ENCODE assay signal across 23 cellular contexts in the genomic region with DNA sequence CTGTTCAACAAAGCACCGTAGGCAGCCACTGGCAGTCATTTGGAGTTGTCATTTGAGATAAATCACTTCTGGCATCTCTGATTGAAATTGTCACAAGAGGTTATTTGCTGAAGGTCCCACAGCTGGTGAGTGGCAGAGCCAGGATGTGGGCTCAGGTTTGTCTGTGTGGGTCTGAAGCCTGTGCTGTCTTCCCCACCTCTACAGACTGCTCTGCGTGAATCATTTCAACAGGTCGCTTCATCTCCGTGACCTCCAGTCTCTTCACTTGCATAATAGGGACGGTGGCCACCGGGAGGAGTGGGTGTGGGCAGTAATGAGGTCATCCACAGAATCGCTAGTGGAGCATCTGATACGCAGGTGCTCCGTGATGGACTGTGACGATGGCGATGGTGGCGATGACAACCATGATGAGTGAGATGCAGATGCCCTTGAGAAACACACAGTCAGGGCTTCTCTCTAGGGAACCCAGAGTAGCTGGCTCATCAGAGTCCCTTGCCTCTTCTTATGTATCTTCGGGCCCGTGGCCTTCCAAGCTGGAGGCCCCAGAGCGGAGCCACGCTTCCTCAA.
"Had no signal": no experiment of that assay in that cellular context is flagged by ENCODE, and none has a peak within 500 bp of the region (broad histone marks: within the 10 kb centered on the region; RNA-seq: fewer than 3 reads in every experiment).

No MANE protein-coding gene starts in this region.

- H3K36me3 Mint-ChIP-seq: activated CD4-positive, alpha-beta memory T cell treated with anti-CD3 and anti-CD28 coated beads for 36 hours; brain had no signal

- H3K9me3 Mint-ChIP-seq: activated CD4-positive, alpha-beta memory T cell treated with anti-CD3 and anti-CD28 coated beads for 36 hours; activated CD4-positive, alpha-beta T cell treated with anti-CD3 and anti-CD28 coated beads, Interleukin-2, amount 10 ng/mL, durations not matched to agents 24 days and 14 days; activated T-cell treated with anti-CD3 and anti-CD28 coated beads, Interleukin-2, amount 50 U/mL, for 4 hours; T-helper 1 cell treated with Interleukin-12 subunit alpha and Interleukin-12 subunit beta and Interleukin-4 antibody, amounts not matched to agents 30 μg/mL and 1 μg/mL, for 36 hours had no signal

- H3K4me1 Mint-ChIP-seq: activated CD4-positive, alpha-beta T cell treated with anti-CD3 and anti-CD28 coated beads, Interleukin-2, amount 10 ng/mL, durations not matched to agents 24 days and 14 days; brain had no signal

- H3K36me3 ChIP-seq: MG63, Peyer's patch had no signal

- H3K9me3 ChIP-seq: MG63, Peyer's patch had no signal

- H3K9ac ChIP-seq: KMS-11 had no signal

- H3K4me3 Mint-ChIP-seq: activated CD4-positive, alpha-beta memory T cell treated with anti-CD3 and anti-CD28 coated beads for 36 hours; activated CD4-positive, alpha-beta T cell treated with anti-CD3 and anti-CD28 coated beads, Interleukin-2, amount 10 ng/mL, durations not matched to agents 24 days and 14 days; activated naive CD8-positive, alpha-beta T cell; activated T-cell treated with anti-CD3 and anti-CD28 coated beads, Interleukin-2, amount 50 U/mL, for 4 hours; brain; T-helper 1 cell treated with Interleukin-12 subunit alpha and Interleukin-12 subunit beta and Interleukin-4 antibody, amounts not matched to agents 30 μg/mL and 1 μg/mL, for 36 hours had no signal

- ATAC-seq: activated T-cell treated with anti-CD3 and anti-CD28 coated beads, Interleukin-2, amount 50 U/mL, for 4 hours had no signal

- H3K27me3 Mint-ChIP-seq: activated CD4-positive, alpha-beta memory T cell treated with anti-CD3 and anti-CD28 coated beads for 36 hours; activated CD4-positive, alpha-beta T cell treated with anti-CD3 and anti-CD28 coated beads, Interleukin-2, amount 10 ng/mL, durations not matched to agents 24 days and 14 days; activated naive CD8-positive, alpha-beta T cell had no signal

- H3K27ac Mint-ChIP-seq: activated CD4-positive, alpha-beta memory T cell treated with anti-CD3 and anti-CD28 coated beads for 36 hours; activated CD4-positive, alpha-beta T cell treated with anti-CD3 and anti-CD28 coated beads, Interleukin-2, amount 10 ng/mL, durations not matched to agents 24 days and 14 days; activated naive CD8-positive, alpha-beta T cell; brain; T-helper 1 cell treated with Interleukin-12 subunit alpha and Interleukin-12 subunit beta and Interleukin-4 antibody, amounts not matched to agents 30 μg/mL and 1 μg/mL, for 36 hours had no signal

- H3K4me3 ChIP-seq: MG63, Peyer's patch had no signal

- DNase-seq: activated CD4-positive, alpha-beta memory T cell treated with anti-CD3 and anti-CD28 coated beads for 36 hours; activated CD4-positive, alpha-beta T cell treated with anti-CD3 and anti-CD28 coated beads, Interleukin-2, amount 10 ng/mL, durations not matched to agents 24 days and 14 days; activated CD4-positive, CD25-positive, alpha-beta regulatory T cell treated with anti-CD3 and anti-CD28 coated beads, Interleukin-2, amount 50 U/mL, for 72 hours; activated CD8-positive, alpha-beta memory T cell treated with anti-CD3 and anti-CD28 coated beads for 24 hours; activated effector memory CD4-positive, alpha-beta T cell treated with anti-CD3 and anti-CD28 coated beads, Interleukin-2, amount 50 U/mL, for 16 hours; activated naive CD4-positive, alpha-beta T cell treated with Interleukin-2 at 50 U/mL for 16 hours; activated T-cell treated with anti-CD3 and anti-CD28 coated beads, Interleukin-2, amount 50 U/mL, for 4 hours; amygdala; MG63; NCI-H1105; NCI-H1436; NCI-H1694 treated with DMSO at 0.1 percent for 48 hours; NCI-H2029 treated with DMSO at 0.1 percent for 48 hours; NCI-H345; NCI-H510A; NCI-H526 treated with DMSO at 0.1 percent for 48 hours; Peyer's patch; SHP77 treated with DMSO at 0.1 percent for 48 hours had no signal

- H3K27me3 ChIP-seq: MG63, Peyer's patch had no signal

- H3K4me2 ChIP-seq: KMS-11 had no signal

- H3K27ac ChIP-seq: KMS-11, Peyer's patch, RWPE1 had no signal

- H3K4me1 ChIP-seq: Peyer's patch had no signal
